ENCODE assay signal across 15 cellular contexts in genomic region chr10:44998146-44998631, GRCh38. TPM values are rescaled to one million over a fixed set of nuclear protein-coding genes. Genes with fewer than 3 reads are reported as not detected.
DNase-seq lines count a peak whose midpoint lies in the region; ATAC-seq and TF ChIP-seq lines count a peak whose summit lies in the region.
"Had no signal": no experiment of that assay in that cellular context is flagged by ENCODE, and none has a peak within 500 bp of the region (broad histone marks: within the 10 kb centered on the region; RNA-seq: fewer than 3 reads in every experiment).

No MANE protein-coding gene starts in this region.

- H3K36me3 ChIP-seq in vagina, result peaks cover 0 to 2% of the 10 kb centered on the region in 2 donors
- peaks cover under 1 to 12% of the 10 kb centered on the region in 2 donors for H3K36me3 ChIP-seq in neuronal stem cell (replicated peaks in 1 of 2; ENCODE audit: control insufficient read depth in 2 of 2, insufficient read depth in 2 of 2, low read length in 2 of 2)
- H3K36me3 ChIP-seq: cardiac muscle cell had no signal

- H3K14ac ChIP-seq in neuronal stem cell (ENCODE audit: low read length), result no peak overlapping the region

- H3K4me3 ChIP-seq in fibroblast of mammary gland (ENCODE audit: control insufficient read depth, low read depth, low read length) (no peak overlapping the region), vagina (no peak overlapping the region), neuronal stem cell (ENCODE audit: low read length in 2 of 2) (no peak overlapping the region)
- H3K4me3 ChIP-seq: cardiac muscle cell had no signal

- H3K9ac ChIP-seq in neuronal stem cell (ENCODE audit: low read depth, low read length, poor library complexity), result no peak overlapping the region

- no peak overlapping the region for H3K4ac ChIP-seq in neuronal stem cell (ENCODE audit: low read length)

- TF ChIP-seq POLR2A in vagina (IDR thresholded peaks at IDR 0.05), result no peak

- DNase-seq in Right ventricle myocardium inferior (ENCODE audit: missing footprints) (peak; percentile 53), Right ventricle myocardium superior (no peak), fibroblast of mammary gland (ENCODE audit: low read depth) (peak; percentile 89), omental fat pad (ENCODE audit: low spot score) (no peak), vagina (ENCODE audit: extremely low spot score in 2 of 2) (peak; percentile 61 to 89), EL (no peak), neuronal stem cell (ENCODE audit: low spot score) (no peak), CD1c-positive myeloid dendritic cell (ENCODE audit: extremely low spot score) (no peak)
- DNase-seq: activated CD4-positive, alpha-beta T cell treated with anti-CD3 and anti-CD28 coated beads for 1 hour; Calu3; NCI-H1105 treated with DMSO at 0.1 percent for 48 hours; NCI-H510A; OCI-M1; T-cell had no signal

- H4K8ac ChIP-seq in neuronal stem cell (ENCODE audit: low read depth, low read length), result no peak overlapping the region

- no peak overlapping the region for H2BK120ac ChIP-seq in neuronal stem cell (ENCODE audit: low read depth, low read length)

- no CpG with 5 or more reads among the region's 6 CpGs for WGBS in neuronal stem cell (ENCODE audit: extremely low coverage in 2 of 2, insufficient read length in 2 of 2, insufficient replicate concordance in 1 of 2), 2 donors

- H3K23ac ChIP-seq in neuronal stem cell (ENCODE audit: low read depth, low read length, poor library complexity), result no peak overlapping the region

- H3K9me3 ChIP-seq in vagina (no peaks in the 10 kb centered on the region), neuronal stem cell (replicated peaks in 1 of 2; ENCODE audit: control insufficient read depth in 2 of 2, insufficient read depth in 1 of 2, low read depth in 1 of 2, low read length in 2 of 2) (peaks cover under 1 to 11% of the 10 kb centered on the region in 2 donors)

- intact Hi-C loops in Right ventricle myocardium inferior (cut with DNase I), result no loop called here
- intact Hi-C loops in Right ventricle myocardium superior (cut with DNase I), result no loop called here
- intact Hi-C loops in vagina (cut with DNase I), result no loop called here

- no peak overlapping the region for H3K18ac ChIP-seq in neuronal stem cell (ENCODE audit: low read length)

- H3K27ac ChIP-seq in vagina (peak overlapping the region; percentile 92), neuronal stem cell (replicated peaks; ENCODE audit: low read length) (no peak overlapping the region)

- ATAC-seq in Right ventricle myocardium inferior (peak; percentile 2), Right ventricle myocardium superior (ENCODE audit: poor library complexity) (no peak), omental fat pad (ENCODE audit: low FRiP score) (peak; percentile 34)
- ATAC-seq: T-cell had no signal

- H3K4me1 ChIP-seq in vagina (peaks cover 82% of the 10 kb centered on the region), neuronal stem cell (ENCODE audit: control insufficient read depth in 2 of 2, insufficient read depth in 1 of 2, low read depth in 1 of 2, low read length in 2 of 2) (peaks cover 1 to 5% of the 10 kb centered on the region in 2 donors)

- H3K4me2 ChIP-seq in neuronal stem cell (ENCODE audit: insufficient read depth, low read length, poor library complexity, severe bottlenecking), result no peak overlapping the region

- H2AFZ ChIP-seq in neuronal stem cell (ENCODE audit: low read length), result no peak overlapping the region

- H2BK5ac ChIP-seq in neuronal stem cell (ENCODE audit: low read length), result no peak overlapping the region

- no peak overlapping the region for H2BK15ac ChIP-seq in neuronal stem cell (ENCODE audit: low read length)

- no peaks in the 10 kb centered on the region for H3K79me1 ChIP-seq in neuronal stem cell (ENCODE audit: low read depth, low read length)

- no peaks in the 10 kb centered on the region for H3K27me3 ChIP-seq in vagina
- H3K27me3 ChIP-seq in neuronal stem cell (ENCODE audit: control insufficient read depth in 3 of 3, insufficient read depth in 3 of 3, low read depth in 1 of 3, low read length in 3 of 3), result no peaks in the 10 kb centered on the region
- H3K27me3 ChIP-seq: cardiac muscle cell had no signal

- no peak overlapping the region for H2AK5ac ChIP-seq in neuronal stem cell (ENCODE audit: low read depth, low read length)

- no peak overlapping the region for H4K91ac ChIP-seq in neuronal stem cell (ENCODE audit: low read depth, low read length, poor library complexity)

- no peak for TF ChIP-seq CTCF in fibroblast of mammary gland (conservative IDR thresholded peaks at IDR 0.05; ENCODE audit: control insufficient read depth, insufficient read depth, low read depth, low read length)
- TF ChIP-seq CTCF in omental fat pad (IDR thresholded peaks at IDR 0.05), result no peak
- TF ChIP-seq CTCF in vagina (IDR thresholded peaks at IDR 0.05), result no peak

- no peak overlapping the region for H2BK12ac ChIP-seq in neuronal stem cell (ENCODE audit: low read length)

RNA-seq across cellular contexts. Expression of gene ZNF22, which starts 2.5 kb away (rescaled TPM):
- total RNA-seq in Right ventricle myocardium inferior, result 13.7 TPM
- total RNA-seq in Right ventricle myocardium superior, result 11.4 TPM
- total RNA-seq in omental fat pad, result 10 to 100 TPM; 25.9 to 51.7 (median 37.7) TPM
- 20.6 TPM for total RNA-seq in vagina
- 65.4 TPM for polyA plus RNA-seq in neuronal stem cell (2013, experiment 1 of 2)
- 66.3 TPM for polyA plus RNA-seq in neuronal stem cell (2013, experiment 2 of 2)

RNA-seq across cellular contexts. Expression of gene DEPP1, which starts 19.6 kb away (rescaled TPM):
- total RNA-seq in Right ventricle myocardium inferior (33.0 TPM), Right ventricle myocardium superior (35.1 TPM), omental fat pad (100 to 1,000 TPM; 181 to 740 (median 276) TPM), vagina (155 TPM)
- 0.22 TPM for polyA plus RNA-seq in neuronal stem cell (2013, experiment 1 of 2)
- 0.26 TPM for polyA plus RNA-seq in neuronal stem cell (2013, experiment 2 of 2)

RNA-seq across cellular contexts. Expression of gene RASSF4, which starts 38.6 kb away (rescaled TPM):
- total RNA-seq in Right ventricle myocardium inferior (91.5 TPM), Right ventricle myocardium superior (87.5 TPM), omental fat pad (100 to 1,000 TPM in 3 of 4 donors, 10 to 100 TPM in 1; 75.1 to 229 (median 142) TPM), vagina (29.2 TPM)
- polyA plus RNA-seq in neuronal stem cell (2013, experiment 1 of 2), result 13.0 TPM
- polyA plus RNA-seq in neuronal stem cell (2013, experiment 2 of 2), result 13.1 TPM

Comparison
In these comparisons a context has a peak if more than half of its experiments do, and no peak if none do; other contexts are left out.
1. DNase-seq: peak in Right ventricle myocardium inferior (single experiment), fibroblast of mammary gland (single experiment) and vagina (2 of 2); none in Right ventricle myocardium superior (single experiment), omental fat pad (single experiment), EL (single experiment), neuronal stem cell (single experiment) and CD1c-positive myeloid dendritic cell (single experiment).